In the genomic region with DNA sequence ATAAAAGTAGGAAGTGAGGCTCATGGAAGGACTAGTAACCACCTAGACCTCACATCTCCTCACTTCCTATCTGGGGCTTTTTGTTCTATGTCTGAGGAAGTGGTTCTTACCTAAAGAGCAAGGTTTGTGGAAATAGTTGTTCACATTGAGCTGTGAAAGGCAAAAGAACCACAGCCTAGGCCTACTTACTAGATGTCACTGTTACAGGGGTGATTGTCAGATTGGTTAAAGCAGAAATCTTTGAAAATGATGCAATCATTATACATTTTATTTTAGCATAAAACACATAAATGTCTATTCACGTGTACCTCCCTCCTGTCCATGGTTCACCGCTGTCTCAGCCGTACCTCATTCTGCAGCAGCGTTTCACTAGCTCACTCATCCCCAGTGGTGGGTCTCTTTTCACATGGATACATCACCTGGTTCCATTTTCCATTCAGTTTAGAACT, we compare ENCODE assay signal across 9 cellular contexts.
DNase-seq lines count a peak whose midpoint lies in the region; ATAC-seq and TF ChIP-seq lines count a peak whose summit lies in the region.
"Had no signal": no experiment of that assay in that cellular context is flagged by ENCODE, and none has a peak within 500 bp of the region (broad histone marks: within the 10 kb centered on the region; RNA-seq: fewer than 3 reads in every experiment).

No MANE protein-coding gene starts in this region.

- H3K27ac Mint-ChIP-seq in IgD-negative memory B cell (peak overlapping the region; percentile 31 to 80 (median 73)), glutamatergic neuron (ENCODE audit: unreplicated experiment) (no peak overlapping the region)

- peak; percentile 27 for DNase-seq in GM20000 (ENCODE audit: low spot score)
- DNase-seq in activated T-cell treated with anti-CD3 and anti-CD28 coated beads, Interleukin-2, amount 50 U/mL, for 4 hours: peak; percentile 29
- peak; percentile 8 to 10 for DNase-seq in stimulated activated CD8-positive, alpha-beta memory T cell treated with anti-CD3 and anti-CD28 coated beads, Interleukin-7, amount 100 ng/mL, for 4 hours (ENCODE audit: low read depth in 2 of 2)
- DNase-seq in glomerular visceral epithelial cell (ENCODE audit: extremely low spot score): no peak
- no peak for DNase-seq in posterior vena cava (ENCODE audit: low spot score)
- DNase-seq in glutamatergic neuron: no peak
- no peak for DNase-seq in NCI-H1092 treated with DMSO at 0.1 percent for 48 hours (lab: John Stamatoyannopoulos, UW)

- TF ChIP-seq CTCF in GM20000 (IDR thresholded peaks at IDR 0.05; ENCODE audit: extremely low read depth, missing control alignments): no peak
- no peak for TF ChIP-seq CTCF in glutamatergic neuron (IDR thresholded peaks at IDR 0.05; ENCODE audit: partially characterized antibody, unreplicated experiment)

- H3K4me1 Mint-ChIP-seq in IgD-negative memory B cell: peaks cover 34 to 48% (median 36%) of the 10 kb centered on the region in 3 donors
- H3K4me1 Mint-ChIP-seq in activated T-cell treated with anti-CD3 and anti-CD28 coated beads, Interleukin-2, amount 50 U/mL, for 4 hours (ENCODE audit: low read depth): peaks cover 45% of the 10 kb centered on the region
- H3K4me1 Mint-ChIP-seq in glutamatergic neuron (ENCODE audit: low read depth, unreplicated experiment): peaks cover 16% of the 10 kb centered on the region

- H3K4me3 Mint-ChIP-seq in IgD-negative memory B cell (peak overlapping the region in 3 of 4 donors; percentile 2 to 77 (median 22)), glutamatergic neuron (ENCODE audit: unreplicated experiment) (no peak overlapping the region)
- peak overlapping the region; percentile 16 for H3K4me3 Mint-ChIP-seq in activated T-cell treated with anti-CD3 and anti-CD28 coated beads, Interleukin-2, amount 50 U/mL, for 4 hours

- ATAC-seq in activated T-cell treated with anti-CD3 and anti-CD28 coated beads, Interleukin-2, amount 50 U/mL, for 4 hours: peak; percentile 84 to 85
- ATAC-seq: Panc1 had no signal

- H3K9me3 Mint-ChIP-seq in IgD-negative memory B cell (peaks cover 0 to 3% (median 0%) of the 10 kb centered on the region in 3 donors), glutamatergic neuron (ENCODE audit: unreplicated experiment) (peaks cover 3% of the 10 kb centered on the region)
- H3K9me3 Mint-ChIP-seq in activated T-cell treated with anti-CD3 and anti-CD28 coated beads, Interleukin-2, amount 50 U/mL, for 4 hours: peaks cover 2% of the 10 kb centered on the region

- H3K36me3 Mint-ChIP-seq in IgD-negative memory B cell (peaks cover 8% of the 10 kb centered on the region), glutamatergic neuron (ENCODE audit: unreplicated experiment) (peaks cover 6% of the 10 kb centered on the region)
- peaks cover 1% of the 10 kb centered on the region for H3K36me3 Mint-ChIP-seq in activated T-cell treated with anti-CD3 and anti-CD28 coated beads, Interleukin-2, amount 50 U/mL, for 4 hours (ENCODE audit: insufficient read depth)

- intact Hi-C loops in posterior vena cava (cut with DNase I): no loop called here

- no peaks in the 10 kb centered on the region for H3K27me3 Mint-ChIP-seq in IgD-negative memory B cell
- H3K27me3 Mint-ChIP-seq in activated T-cell treated with anti-CD3 and anti-CD28 coated beads, Interleukin-2, amount 50 U/mL, for 4 hours (ENCODE audit: low read depth): no peaks in the 10 kb centered on the region
- H3K27me3 Mint-ChIP-seq in glutamatergic neuron (ENCODE audit: unreplicated experiment): peaks cover 2% of the 10 kb centered on the region

Comparison
In these comparisons a context has a peak if more than half of its experiments do, and no peak if none do; other contexts are left out.
1. DNase-seq: peak in GM20000 (single experiment), activated T-cell treated with anti-CD3 and anti-CD28 coated beads, Interleukin-2, amount 50 U/mL, for 4 hours (single experiment) and stimulated activated CD8-positive, alpha-beta memory T cell treated with anti-CD3 and anti-CD28 coated beads, Interleukin-7, amount 100 ng/mL, for 4 hours (2 of 2); none in glomerular visceral epithelial cell (single experiment), posterior vena cava (single experiment), glutamatergic neuron (single experiment) and NCI-H1092 treated with DMSO at 0.1 percent for 48 hours (single experiment).